8 cellular contexts compared by ENCODE assay signal in the genomic region with DNA sequence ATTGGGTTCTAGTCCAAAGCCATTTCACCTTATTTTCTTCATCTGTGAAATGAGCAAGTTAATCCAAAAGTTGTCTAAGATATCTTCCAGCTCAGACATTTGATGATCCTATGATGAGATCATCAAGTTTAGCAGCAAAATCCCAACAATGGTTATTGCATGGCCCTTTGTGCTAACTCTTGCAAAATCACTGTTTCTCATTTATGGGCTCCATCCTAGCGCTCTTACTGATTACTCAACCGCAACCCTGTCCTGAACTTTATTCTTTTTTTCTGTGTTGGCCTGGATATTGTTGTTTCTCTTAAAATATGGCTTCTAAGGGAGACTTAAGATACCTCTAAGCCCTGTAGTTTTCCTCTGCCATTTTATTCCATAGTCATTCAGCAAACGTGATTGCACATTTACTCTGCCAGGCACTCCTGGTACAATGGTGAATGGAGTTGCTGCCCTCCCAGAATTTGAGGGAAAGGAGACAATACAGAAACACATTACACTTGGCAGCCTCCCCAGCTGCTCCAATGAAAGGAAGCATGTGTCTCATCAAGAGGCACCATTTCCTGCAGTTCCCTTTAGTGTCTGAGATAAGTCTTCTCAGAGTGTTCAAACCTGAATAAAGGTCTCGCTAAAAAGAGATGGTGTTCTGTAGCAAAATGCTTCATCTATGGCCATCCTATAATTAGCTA. TPM values are rescaled to one million over a fixed set of nuclear protein-coding genes. Genes with fewer than 3 reads are reported as not detected.
DNase-seq lines count a peak whose midpoint lies in the region; ATAC-seq, FAIRE-seq and TF ChIP-seq lines count a peak whose summit lies in the region.

No MANE protein-coding gene starts in this region.

- no peak for TF ChIP-seq CTCF in A549 (IDR thresholded peaks at IDR 0.05)

- POLR2A ChIA-PET in A549 (lab: Yijun Ruan, JAX): no interaction called here

- CTCF ChIA-PET in A549 (lab: Yijun Ruan, JAX): interaction anchor here (0.8 to 1.9 kb wide), 6 partner anchors 13 to 293 kb away, joined by 3 to 9 read pairs (median 4); no protein-coding TSS in a partner anchor

- no peaks in the 10 kb centered on the region for H3K9me3 ChIP-seq in A549

- no peak for TF ChIP-seq POLR2A in A549 (IDR thresholded peaks at IDR 0.05; ENCODE audit: low read length)

- TF ChIP-seq RAD21 in A549 (conservative IDR thresholded peaks at IDR 0.05 in 1 of 2, IDR thresholded peaks at IDR 0.05 in 1 of 2): no peak

- DNase-seq in A549 (ENCODE audit: low read depth in 1 of 2, low spot score in 1 of 2) (no peak), M059J (ENCODE audit: low read depth) (peak; percentile 54), medulla oblongata (ENCODE audit: extremely low spot score) (peak; percentile 95), SK-N-DZ (ENCODE audit: low spot score) (no peak)
- DNase-seq in activated effector memory CD4-positive, alpha-beta T cell treated with anti-CD3 and anti-CD28 coated beads, Interleukin-2, amount 50 U/mL, for 16 hours: no peak

- H3K4me2 ChIP-seq in A549: peak overlapping the region; percentile 13; the same call in 1 of the 3 replicates

- 65% methylated on average over 4 of the region's 4 CpGs for WGBS in A549 (ENCODE audit: missing lambda C conversion rate)

- no peak for ATAC-seq in A549
- no peak for ATAC-seq in HG03520 (IDR thresholded peaks at IDR 0.05; ENCODE audit: unreplicated experiment)
- no peak for ATAC-seq in HG03280 (IDR thresholded peaks at IDR 0.05; ENCODE audit: unreplicated experiment)

- no peak overlapping the region for H3K4me3 ChIP-seq in A549

- FAIRE-seq in A549 (lab: Jason Lieb, UNC) (no peak), endometrium (lab: Jason Lieb, UNC) (peak; percentile 15)

- peak overlapping the region in 1 of 2 experiments; percentile 53; a peak in 2 of 6 replicates for H3K27ac ChIP-seq in A549

- TF ChIP-seq EP300 in A549 (IDR thresholded peaks at IDR 0.05): no peak

- peaks cover 22% of the 10 kb centered on the region for H3K4me1 ChIP-seq in A549

TF ChIP-seq in A549, 52 proteins besides CTCF, POLR2A, EP300 and RAD21:
- no peak for TF ChIP-seq ELK1 (IDR thresholded peaks at IDR 0.05; ENCODE audit: low read depth, low read length)
- no peak for TF ChIP-seq HDAC2 (IDR thresholded peaks at IDR 0.05)
- no peak for TF ChIP-seq EHF (CRISPR knock-in tag; IDR thresholded peaks at IDR 0.05)
- TF ChIP-seq CEBPB (IDR thresholded peaks at IDR 0.05): peak; percentile 60 to 68
- TF ChIP-seq RFX5 (IDR thresholded peaks at IDR 0.05): no peak
- peak; percentile 4 for TF ChIP-seq MAFK (IDR thresholded peaks at IDR 0.05; ENCODE audit: partially characterized antibody)
- no peak for TF ChIP-seq RCOR1 (IDR thresholded peaks at IDR 0.05; ENCODE audit: low read depth, low read length)
- TF ChIP-seq MAX (IDR thresholded peaks at IDR 0.05): no peak
- TF ChIP-seq ZC3H11A (IDR thresholded peaks at IDR 0.05): no peak
- no peak for TF ChIP-seq CHD4 (IDR thresholded peaks at IDR 0.05; ENCODE audit: borderline replicate concordance)
- TF ChIP-seq ZFP36 (IDR thresholded peaks at IDR 0.05; ENCODE audit: borderline replicate concordance, partially characterized antibody): no peak
- peak; percentile 16; the same call in 1 of the 2 replicates for TF ChIP-seq FOSL2 (IDR thresholded peaks at IDR 0.05)
- no peak for TF ChIP-seq FOSL2 (CRISPR knock-in tag; IDR thresholded peaks at IDR 0.05)

RNA-seq across cellular contexts. Expression of gene GXYLT2, which starts 4.4 kb away (rescaled TPM):
- polyA plus RNA-seq in A549 (2011; rRNA removed) (3.2 and 3.3 TPM in 2 replicates), A549 (2017; fragmentation: RNase III; extraction: RNeasy Plus Mini Kit Qiagen cat#74134 plus additional on column Dnase treatment) (1.9 to 2.3 TPM (median 2.0 TPM) in 3 replicates)
- polyA plus RNA-seq in A549 (2012; cell fraction: cytosol; rRNA removed): 0.96 and 1.5 TPM in 2 replicates
- polyA plus RNA-seq in A549 (2012; cell fraction: nucleus; rRNA removed): 0.37 and 0.58 TPM in 2 replicates
- polyA minus RNA-seq in A549 (2011; rRNA and poly(A)+ RNA removed): 4.2 and 6.2 TPM in 2 replicates
- 2.3 and 7.7 TPM in 2 replicates for total RNA-seq in M059J (2014; rRNA removed; shearing (Covaris generic))
- 1.2 and 2.2 TPM in 2 replicates for polyA plus RNA-seq in SK-N-DZ (2014; cell fraction: cytosol; rRNA removed)
- 1.4 and 3.7 TPM in 2 replicates for polyA plus RNA-seq in SK-N-DZ (2014; cell fraction: nucleus; rRNA removed)

RNA-seq across cellular contexts. Expression of gene SHQ1, which starts 44.0 kb away (rescaled TPM):
- polyA plus RNA-seq in A549 (2011; rRNA removed) (19.5 and 22.2 TPM in 2 replicates), A549 (2017; fragmentation: RNase III; extraction: RNeasy Plus Mini Kit Qiagen cat#74134 plus additional on column Dnase treatment) (16.4 to 18.0 TPM (median 17.1 TPM) in 3 replicates)
- 7.1 and 8.2 TPM in 2 replicates for polyA plus RNA-seq in A549 (2012; cell fraction: cytosol; rRNA removed)
- 4.2 and 7.1 TPM in 2 replicates for polyA plus RNA-seq in A549 (2012; cell fraction: nucleus; rRNA removed)
- polyA minus RNA-seq in A549 (2011; rRNA and poly(A)+ RNA removed): 8.4 and 9.3 TPM in 2 replicates
- 12.6 and 14.0 TPM in 2 replicates for total RNA-seq in M059J (2014; rRNA removed; shearing (Covaris generic))
- 17.1 and 23.3 TPM in 2 replicates for polyA plus RNA-seq in SK-N-DZ (2014; cell fraction: cytosol; rRNA removed)
- polyA plus RNA-seq in SK-N-DZ (2014; cell fraction: nucleus; rRNA removed): 11.5 and 13.0 TPM in 2 replicates

Comparison
In these comparisons a context has a peak if more than half of its experiments do, and no peak if none do; other contexts are left out.
1. DNase-seq: peak in M059J (single experiment) and medulla oblongata (single experiment); none in A549 (0 of 2), activated effector memory CD4-positive, alpha-beta T cell treated with anti-CD3 and anti-CD28 coated beads, Interleukin-2, amount 50 U/mL, for 16 hours (single experiment) and SK-N-DZ (single experiment).